In genomic region chr18:21725201-21725600, GRCh38 we compare ENCODE assay signal across 30 cellular contexts.
"Had no signal": no experiment of that assay in that cellular context is flagged by ENCODE, and none has a peak within 500 bp of the region (broad histone marks: within the 10 kb centered on the region; RNA-seq: fewer than 3 reads in every experiment).

No MANE protein-coding gene starts in this region.

- H3K27ac ChIP-seq: adrenal gland, body of pancreas, esophagus muscularis mucosa, foreskin keratinocyte, gastrocnemius medialis, heart left ventricle had no signal

- H3K36me3 ChIP-seq: adrenal gland, esophagus muscularis mucosa, gastrocnemius medialis, heart left ventricle had no signal

- DNase-seq: activated CD4-positive, alpha-beta memory T cell treated with anti-CD3 and anti-CD28 coated beads for 36 hours; activated CD4-positive, alpha-beta T cell treated with anti-CD3 and anti-CD28 coated beads for 36 hours; activated CD4-positive, alpha-beta T cell treated with anti-CD3 and anti-CD28 coated beads, Interleukin-2, amount 10 ng/mL, durations not matched to agents 24 days and 14 days; activated CD4-positive, CD25-positive, alpha-beta regulatory T cell; activated CD4-positive, CD25-positive, alpha-beta regulatory T cell treated with anti-CD3 and anti-CD28 coated beads, Interleukin-2, amount 50 U/mL, for 72 hours; activated CD8-positive, alpha-beta memory T cell treated with anti-CD3 and anti-CD28 coated beads, Interleukin-2, amount 10 ng/mL, durations not matched to agents 7 days and 5 days; activated CD8-positive, alpha-beta memory T cell treated with anti-CD3 and anti-CD28 coated beads, Interleukin-2, amount 50 U/mL, for 4 hours; activated CD8-positive, alpha-beta T cell treated with anti-CD3 and anti-CD28 coated beads, Interleukin-2, amount 10 ng/mL, durations not matched to agents 7 days and 5 days; activated effector memory CD4-positive, alpha-beta T cell treated with anti-CD3 and anti-CD28 coated beads, Interleukin-2, amount 50 U/mL, for 16 hours; activated naive CD4-positive, alpha-beta T cell treated with anti-CD3 and anti-CD28 coated beads for 36 hours; activated naive CD8-positive, alpha-beta T cell treated with anti-CD3 and anti-CD28 coated beads for 36 hours; activated naive CD8-positive, alpha-beta T cell treated with anti-CD3 and anti-CD28 coated beads, Interleukin-2, amount 50 U/mL, for 24 hours; activated T-cell treated with anti-CD3 and anti-CD28 coated beads, Interleukin-2, amount 50 U/mL, for 1 hour; activated T-cell treated with anti-CD3 and anti-CD28 coated beads, Interleukin-2, amount 50 U/mL, for 48 hours; adrenal gland; amygdala; aorta; body of pancreas; caudate nucleus; cortex of kidney; dermis blood vessel endothelial cell; effector CD4-positive, alpha-beta T cell; effector memory CD8-positive, alpha-beta T cell; erythroblast; foreskin keratinocyte; gastrocnemius medialis; glutamatergic neuron; heart left ventricle; T1000 had no signal

- H3K4me3 ChIP-seq: adrenal gland, body of pancreas, esophagus muscularis mucosa, gastrocnemius medialis, heart left ventricle had no signal

- H3K27me3 ChIP-seq: adrenal gland, body of pancreas, esophagus muscularis mucosa, foreskin keratinocyte, gastrocnemius medialis, heart left ventricle had no signal

- H3K9me3 ChIP-seq: adrenal gland, body of pancreas, esophagus muscularis mucosa, gastrocnemius medialis, heart left ventricle had no signal

- H3K4me1 ChIP-seq: adrenal gland, body of pancreas, esophagus muscularis mucosa, foreskin keratinocyte, gastrocnemius medialis, heart left ventricle had no signal
